Comparison of ENCODE assay signal across 22 cellular contexts in the genomic region with DNA sequence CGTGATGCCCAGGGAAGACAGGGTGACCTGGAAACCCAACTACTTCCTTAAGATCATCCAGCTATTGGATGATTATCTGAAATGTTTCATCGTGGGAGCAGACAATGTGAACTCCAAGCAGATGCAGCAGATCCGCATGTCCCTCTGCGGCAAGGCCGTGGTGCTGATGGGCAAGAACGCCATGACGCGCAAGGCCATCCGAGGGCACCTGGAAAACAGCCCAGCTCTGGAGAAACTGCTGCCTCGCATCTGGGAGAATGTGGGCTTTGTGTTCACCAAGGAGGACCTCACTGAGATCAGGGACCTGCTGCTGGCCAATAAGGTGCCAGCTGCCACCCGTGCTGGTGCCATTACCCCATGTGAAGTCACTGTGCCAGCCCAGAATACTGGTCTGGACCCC. TPM values are rescaled to one million over a fixed set of nuclear protein-coding genes. Genes with fewer than 3 reads are reported as not detected.
A peak's percentile ranks its signal among the peaks of the same experiment; 100 is the strongest.
DNase-seq lines count a peak whose midpoint lies in the region; ATAC-seq, FAIRE-seq and TF ChIP-seq lines count a peak whose summit lies in the region.
"Had no signal": no experiment of that assay in that cellular context is flagged by ENCODE, and none has a peak within 500 bp of the region (broad histone marks: within the 10 kb centered on the region; RNA-seq: fewer than 3 reads in every experiment).

No MANE protein-coding gene starts in this region.

- no peak overlapping the region for H3K9ac ChIP-seq in HepG2 (ENCODE audit: insufficient read depth, low read depth, low read length)
- H3K9ac ChIP-seq: GM23248 had no signal

- no peak for TF ChIP-seq RAD21 in HepG2 (CRISPR knock-in tag; IDR thresholded peaks at IDR 0.05)

- no peak overlapping the region for H3K27ac ChIP-seq in dorsolateral prefrontal cortex
- no peak overlapping the region for H3K27ac ChIP-seq in HepG2 (ENCODE audit: extremely low read length, insufficient read depth, low read length)
- H3K27ac ChIP-seq: 22Rv1, A549, GM23248 had no signal

- H3K4me2 ChIP-seq in HepG2 (ENCODE audit: low read depth, low read length) = no peak overlapping the region
- H3K4me2 ChIP-seq: A549 had no signal

- CTCF ChIA-PET in HepG2 (lab: Yijun Ruan, JAX; ENCODE audit: low intra/inter-chr PET ratio, low total read pairs) = interaction anchor here (0.8 kb wide), 1 partner anchor 191 kb away, joined by 3 read pairs; no protein-coding TSS in a partner anchor

- no peak overlapping the region for H2AFZ ChIP-seq in HepG2 (ENCODE audit: low read length)
- H2AFZ ChIP-seq: GM23248 had no signal

- in situ Hi-C loops in HepG2 (cut with HindIII; ENCODE audit: extremely low pct_ligation_motif_present, low pct_unique_long_range_greater_than_20kb) = loop anchor here (5.0 kb wide), 2 partner anchors 104 to 159 kb away; no protein-coding TSS in a partner anchor

- no peaks in the 10 kb centered on the region for H3K79me2 ChIP-seq in HepG2 (ENCODE audit: insufficient read depth, low read length)

- TF ChIP-seq POLR2A in HepG2 (IDR thresholded peaks at IDR 0.05; ENCODE audit: insufficient read depth in 1 of 2, low read depth in 2 of 2, low read length in 2 of 2) = no peak

- no peaks in the 10 kb centered on the region for H3K27me3 ChIP-seq in dorsolateral prefrontal cortex
- H3K27me3 ChIP-seq in HepG2 (ENCODE audit: control insufficient read depth in 1 of 2, insufficient read depth in 2 of 2, low read length in 2 of 2) = peaks cover 0 to 1% of the 10 kb centered on the region in 2 experiments; a peak in 2 of 5 replicates

- no peaks in the 10 kb centered on the region for H3K36me3 ChIP-seq in HepG2 (replicated peaks in 1 of 2; ENCODE audit: control insufficient read depth in 1 of 2, insufficient read depth in 2 of 2, low read length in 2 of 2)

- no peak for ATAC-seq in HepG2
- ATAC-seq: A549 had no signal

- POLR2A ChIA-PET in HepG2 (lab: Yijun Ruan, JAX) = no interaction called here

- TF ChIP-seq CTCF in dorsolateral prefrontal cortex (IDR thresholded peaks at IDR 0.05 in 54 of 56, conservative IDR thresholded peaks at IDR 0.05 in 2 of 56; ENCODE audit: low read depth in 1 of 56, partially characterized antibody in 56 of 56) (no peak), HepG2 (CRISPR knock-in tag; IDR thresholded peaks at IDR 0.05) (no peak)

- H3K4me3 ChIP-seq in dorsolateral prefrontal cortex = peak overlapping the region in 3 of 59 donors; percentile 1 to 5 (median 4)
- no peak overlapping the region for H3K4me3 ChIP-seq in HepG2 (replicated peaks in 1 of 3; ENCODE audit: insufficient read depth in 1 of 3, low read depth in 2 of 3, low read length in 3 of 3)
- H3K4me3 ChIP-seq: A549, GM23248 had no signal

- no peaks in the 10 kb centered on the region for H3K9me3 ChIP-seq in HepG2 (ENCODE audit: low read length)
- H3K9me3 ChIP-seq: A549 had no signal

- WGBS in HepG2 (ENCODE audit: low lambda C conversion rate) = 69% methylated on average over 11 of the region's 11 CpGs

- H4K20me1 ChIP-seq in HepG2 (ENCODE audit: insufficient read depth, low read length) = no peaks in the 10 kb centered on the region

- FAIRE-seq in HepG2 (lab: Jason Lieb, UNC) = no peak
- FAIRE-seq: A549, G401.6, GM12891, GM19239, H54 had no signal

- peak; percentile 28 for DNase-seq in Ammon's horn (ENCODE audit: low spot score)
- DNase-seq in dorsolateral prefrontal cortex = peak in 7 of 10 donors; percentile 12 to 60 (median 41)
- DNase-seq in head of caudate nucleus = peak in 31 of 42 donors; percentile 14 to 75 (median 41)
- DNase-seq in superior temporal gyrus (ENCODE audit: extremely low spot score) = peak; percentile 22
- no peak for DNase-seq in HepG2 (ENCODE audit: low spot score)
- no peak for DNase-seq in EL
- DNase-seq in NCI-H1694 (lab: John Stamatoyannopoulos, UW) = no peak
- DNase-seq: AML-193; CD4-positive, CD25-positive, alpha-beta regulatory T cell; CD8-positive, alpha-beta memory T cell; COR-L47; DMS 273 treated with DMSO at 0.1 percent for 48 hours; DND-41; GM23248; HCEC 1CT; KG1 had no signal

- H3K4me1 ChIP-seq in HepG2 (ENCODE audit: insufficient read depth, low read length) = no peaks in the 10 kb centered on the region
- H3K4me1 ChIP-seq: A549 had no signal

- TF ChIP-seq EP300 in HepG2 (IDR thresholded peaks at IDR 0.05; ENCODE audit: low read depth in 2 of 2, low read length in 2 of 2) (no peak), HepG2 (CRISPR knock-in tag; IDR thresholded peaks at IDR 0.05; ENCODE audit: borderline replicate concordance) (no peak)

- BruUV-seq in HepG2 (replicated peaks; lab: Mats Ljungman, UMichigan) = no TSS peak

- intact Hi-C loops in dorsolateral prefrontal cortex (cut with DNase I) = loop anchor here (5.0 to 10.0 kb wide), 4 partner anchors 119 to 189 kb away; no protein-coding TSS in a partner anchor
- intact Hi-C loops in head of caudate nucleus (cut with DNase I) = loop anchor here (10.0 kb wide), 1 partner anchor 102 kb away; no protein-coding TSS in a partner anchor
- intact Hi-C loops in HepG2 (cut with micrococcal nuclease; ENCODE audit: unreplicated experiment) = loop anchor here (2.0 kb wide), 1 partner anchor 58 kb away; no protein-coding TSS in a partner anchor

TF ChIP-seq in HepG2, 621 proteins besides CTCF, POLR2A, EP300 and RAD21 (continues in another document):
- no peak for TF ChIP-seq ZSCAN30 (CRISPR knock-in tag; IDR thresholded peaks at IDR 0.05)
- TF ChIP-seq ZBTB34 (CRISPR knock-in tag; IDR thresholded peaks at IDR 0.05) = no peak
- no peak for TF ChIP-seq HNF4A (CRISPR knock-in tag; IDR thresholded peaks at IDR 0.05)

RNA-seq across cellular contexts. Expression of gene DAGLA, which starts 43.5 kb away (rescaled TPM):
- total RNA-seq in dorsolateral prefrontal cortex (10 to 100 TPM; 12.9 to 58.9 (median 36.2) TPM), HepG2 (2016; rRNA removed; fragmentation: Illumina TruSeq; extraction: Trizol) (2.3 and 3.9 TPM in 2 replicates)
- total RNA-seq in HepG2 (2016; cell fraction: cytosol; rRNA removed; fragmentation: Illumina TruSeq; extraction: Trizol; ENCODE audit: low read depth) = 0.61 and 0.88 TPM in 2 replicates
- 2.1 and 3.9 TPM in 2 replicates for total RNA-seq in HepG2 (2016; cell fraction: insoluble cytoplasmic fraction; rRNA removed; fragmentation: Illumina TruSeq; extraction: Trizol)
- 2.2 and 2.4 TPM in 2 replicates for total RNA-seq in HepG2 (2016; cell fraction: membrane; rRNA removed; fragmentation: Illumina TruSeq; extraction: Trizol)
- total RNA-seq in HepG2 (2016; cell fraction: nucleus; rRNA removed; fragmentation: Illumina TruSeq; extraction: Trizol) = 4.9 and 6.5 TPM in 2 replicates
- polyA plus RNA-seq in HepG2 (2011; rRNA removed) = 2.6 and 3.3 TPM in 2 replicates
- 1.5 and 2.1 TPM in 2 replicates for polyA plus RNA-seq in HepG2 (2011; cell fraction: cytosol; rRNA removed)
- polyA plus RNA-seq in HepG2 (2011; cell fraction: nucleus; rRNA removed) = 12.4 and 14.2 TPM in 2 replicates
- 2.6 and 5.3 TPM in 2 replicates for polyA plus RNA-seq in HepG2 (2012)
- 0.45 and 0.67 TPM in 2 replicates for polyA plus RNA-seq in HepG2 (2016; cell fraction: cytosol; fragmentation: Illumina TruSeq; extraction: Trizol; ENCODE audit: low read depth)
- 2.5 and 3.0 TPM in 2 replicates for polyA plus RNA-seq in HepG2 (2016; cell fraction: insoluble cytoplasmic fraction; fragmentation: Illumina TruSeq; extraction: Trizol; ENCODE audit: low read depth)
- 1.5 and 1.9 TPM in 2 replicates for polyA plus RNA-seq in HepG2 (2016; cell fraction: membrane; fragmentation: Illumina TruSeq; extraction: Trizol; ENCODE audit: low read depth)
- 14.4 and 14.8 TPM in 2 replicates for polyA plus RNA-seq in HepG2 (2016; cell fraction: nucleus; fragmentation: Illumina TruSeq; extraction: Trizol; ENCODE audit: insufficient read depth, low read depth)
- polyA minus RNA-seq in HepG2 (2011; rRNA and poly(A)+ RNA removed; ENCODE audit: low replicate concordance) = 2.0 and 8.0 TPM in 2 replicates
- polyA minus RNA-seq in HepG2 (2011; cell fraction: cytosol; rRNA and poly(A)+ RNA removed) = 2.2 and 3.0 TPM in 2 replicates
- polyA minus RNA-seq in HepG2 (2011; cell fraction: nucleus; rRNA and poly(A)+ RNA removed) = 4.6 TPM in 2 replicates
- polyA plus RNA-seq: CD8-positive, alpha-beta memory T cell had no signal

RNA-seq across cellular contexts. Expression of gene SYT7, which starts 55.8 kb away (rescaled TPM):
- total RNA-seq in dorsolateral prefrontal cortex (100 to 1,000 TPM in 115 of 120 experiments, 10 to 100 TPM in 5; 52.2 to 249 (median 173) TPM), HepG2 (2016; rRNA removed; fragmentation: Illumina TruSeq; extraction: Trizol) (0.81 and 1.4 TPM in 2 replicates)
- 1.2 and 2.8 TPM in 2 replicates for total RNA-seq in HepG2 (2016; cell fraction: cytosol; rRNA removed; fragmentation: Illumina TruSeq; extraction: Trizol; ENCODE audit: low read depth)
- total RNA-seq in HepG2 (2016; cell fraction: insoluble cytoplasmic fraction; rRNA removed; fragmentation: Illumina TruSeq; extraction: Trizol) = 1.6 TPM in 2 replicates
- 2.9 and 3.9 TPM in 2 replicates for total RNA-seq in HepG2 (2016; cell fraction: membrane; rRNA removed; fragmentation: Illumina TruSeq; extraction: Trizol)
- 1.2 and 1.9 TPM in 2 replicates for total RNA-seq in HepG2 (2016; cell fraction: nucleus; rRNA removed; fragmentation: Illumina TruSeq; extraction: Trizol)
- 4.4 and 6.2 TPM in 2 replicates for polyA plus RNA-seq in HepG2 (2011; rRNA removed)
- polyA plus RNA-seq in HepG2 (2011; cell fraction: cytosol; rRNA removed) = 3.5 and 4.0 TPM in 2 replicates
- polyA plus RNA-seq in HepG2 (2011; cell fraction: nucleus; rRNA removed) = 13.8 and 15.6 TPM in 2 replicates
- polyA plus RNA-seq in HepG2 (2012) = 8.2 and 9.2 TPM in 2 replicates
- 2.3 and 2.9 TPM in 2 replicates for polyA plus RNA-seq in HepG2 (2016; cell fraction: cytosol; fragmentation: Illumina TruSeq; extraction: Trizol; ENCODE audit: low read depth)
- 2.0 and 2.2 TPM in 2 replicates for polyA plus RNA-seq in HepG2 (2016; cell fraction: insoluble cytoplasmic fraction; fragmentation: Illumina TruSeq; extraction: Trizol; ENCODE audit: low read depth)
- 3.2 and 3.7 TPM in 2 replicates for polyA plus RNA-seq in HepG2 (2016; cell fraction: membrane; fragmentation: Illumina TruSeq; extraction: Trizol; ENCODE audit: low read depth)
- 3.0 and 3.7 TPM in 2 replicates for polyA plus RNA-seq in HepG2 (2016; cell fraction: nucleus; fragmentation: Illumina TruSeq; extraction: Trizol; ENCODE audit: insufficient read depth, low read depth)
- 2.1 and 7.7 TPM in 2 replicates for polyA minus RNA-seq in HepG2 (2011; rRNA and poly(A)+ RNA removed; ENCODE audit: low replicate concordance)
- 2.9 and 7.2 TPM in 2 replicates for polyA minus RNA-seq in HepG2 (2011; cell fraction: cytosol; rRNA and poly(A)+ RNA removed)
- polyA minus RNA-seq in HepG2 (2011; cell fraction: nucleus; rRNA and poly(A)+ RNA removed) = 1.7 and 2.9 TPM in 2 replicates
- total RNA-seq: CD8-positive, alpha-beta memory T cell had no signal
- polyA plus RNA-seq: CD4-positive, CD25-positive, alpha-beta regulatory T cell; CD8-positive, alpha-beta memory T cell had no signal

Comparison
In these comparisons a context has a peak if more than half of its experiments do, and no peak if none do; other contexts are left out.
1. DNase-seq: peak in Ammon's horn (single experiment), dorsolateral prefrontal cortex (7 of 10), head of caudate nucleus (31 of 42) and superior temporal gyrus (single experiment); none in HepG2 (single experiment), EL (single experiment) and NCI-H1694 (single experiment).
2. RNA of gene SYT7, which starts 55.8 kb away (total RNA-seq): 52.2 to 249 TPM in dorsolateral prefrontal cortex; 0.81 to 3.9 TPM in HepG2; every median in the first group is over 10 times any median in the second.